ENCODE assay signal across 20 cellular contexts in the genomic region with DNA sequence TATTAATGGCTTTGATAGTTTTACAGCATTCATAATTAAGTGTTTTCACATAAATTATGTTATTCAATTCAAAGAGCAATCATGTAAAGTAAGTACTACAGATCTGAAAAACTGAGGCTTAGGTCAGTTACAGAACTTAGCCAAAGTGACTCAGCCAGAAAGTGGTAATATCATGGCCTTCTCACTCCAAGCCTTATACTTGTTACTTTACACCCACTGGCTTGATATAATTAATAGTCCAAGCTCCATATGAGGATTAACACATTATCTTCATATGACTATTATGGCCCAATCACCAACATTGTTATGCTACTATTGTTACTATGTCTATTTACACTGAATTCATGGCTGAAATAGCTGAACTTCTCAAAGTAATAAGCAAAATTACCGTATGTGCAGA. TPM values are rescaled to one million over a fixed set of nuclear protein-coding genes. Genes with fewer than 3 reads are reported as not detected.
DNase-seq lines count a peak whose midpoint lies in the region; ATAC-seq and TF ChIP-seq lines count a peak whose summit lies in the region.
"Had no signal": no experiment of that assay in that cellular context is flagged by ENCODE, and none has a peak within 500 bp of the region (broad histone marks: within the 10 kb centered on the region; RNA-seq: fewer than 3 reads in every experiment).

No MANE protein-coding gene starts in this region.

- POLR2A ChIA-PET in activated CD8-positive, alpha-beta T cell treated with anti-CD3 and anti-CD28 coated beads for 36 hours (lab: Charles Lee) = no interaction called here
- POLR2A ChIA-PET in activated CD8-positive, alpha-beta T cell treated with anti-CD3 and anti-CD28 coated beads, Interleukin-2, amount 10 ng/mL, durations not matched to agents 7 days and 5 days (lab: Charles Lee) = no interaction called here
- POLR2A ChIA-PET in activated B cell treated with CpG ODN at 0.5 μM for 24 hours (lab: Charles Lee) = no interaction called here

- H3K27ac Mint-ChIP-seq in activated CD8-positive, alpha-beta T cell treated with anti-CD3 and anti-CD28 coated beads for 36 hours = no peak overlapping the region
- H3K27ac Mint-ChIP-seq in activated CD8-positive, alpha-beta T cell treated with anti-CD3 and anti-CD28 coated beads, Interleukin-2, amount 10 ng/mL, durations not matched to agents 7 days and 5 days = no peak overlapping the region
- H3K27ac Mint-ChIP-seq in activated B cell treated with CpG ODN at 0.5 μM for 24 hours = peak overlapping the region; percentile 46
- H3K27ac Mint-ChIP-seq in memory B cell = peak overlapping the region; percentile 11
- H3K27ac Mint-ChIP-seq: B cell had no signal

- no peak for DNase-seq in activated CD8-positive, alpha-beta T cell treated with anti-CD3 and anti-CD28 coated beads for 36 hours
- DNase-seq in activated CD8-positive, alpha-beta T cell treated with anti-CD3 and anti-CD28 coated beads, Interleukin-2, amount 10 ng/mL, durations not matched to agents 7 days and 5 days = no peak
- no peak for DNase-seq in activated B cell treated with CpG ODN at 0.5 μM for 24 hours
- DNase-seq in memory B cell (ENCODE audit: low spot score in 2 of 2) = no peak
- no peak for DNase-seq in cortex of kidney (lab: John Stamatoyannopoulos, UW)
- no peak for DNase-seq in superior temporal gyrus (ENCODE audit: extremely low spot score)
- DNase-seq in H4 (ENCODE audit: low spot score) = no peak
- DNase-seq: CD8-positive, alpha-beta memory T cell; COR-L47; DMS 273 treated with DMSO at 0.1 percent for 48 hours; DMS53; DND-41; EL; GM23248; HCEC 1CT had no signal

- peak; percentile 49 for ATAC-seq in activated CD8-positive, alpha-beta T cell treated with anti-CD3 and anti-CD28 coated beads for 36 hours
- no peak for ATAC-seq in activated CD8-positive, alpha-beta T cell treated with anti-CD3 and anti-CD28 coated beads, Interleukin-2, amount 10 ng/mL, durations not matched to agents 7 days and 5 days
- no peak for ATAC-seq in activated B cell treated with CpG ODN at 0.5 μM for 24 hours (ENCODE audit: low read depth)
- ATAC-seq in memory B cell (ENCODE audit: low read depth) = no peak
- ATAC-seq: GM12878 had no signal

- peaks cover 2% of the 10 kb centered on the region for H3K36me3 Mint-ChIP-seq in activated CD8-positive, alpha-beta T cell treated with anti-CD3 and anti-CD28 coated beads for 36 hours (ENCODE audit: low read depth)
- H3K36me3 Mint-ChIP-seq in activated CD8-positive, alpha-beta T cell treated with anti-CD3 and anti-CD28 coated beads, Interleukin-2, amount 10 ng/mL, durations not matched to agents 7 days and 5 days (ENCODE audit: low read depth) = no peaks in the 10 kb centered on the region
- H3K36me3 Mint-ChIP-seq in activated B cell treated with CpG ODN at 0.5 μM for 24 hours (ENCODE audit: low read depth) (peaks cover 75% of the 10 kb centered on the region), memory B cell (peaks cover 40% of the 10 kb centered on the region)

- no peaks in the 10 kb centered on the region for H3K9me3 Mint-ChIP-seq in activated CD8-positive, alpha-beta T cell treated with anti-CD3 and anti-CD28 coated beads for 36 hours
- H3K9me3 Mint-ChIP-seq in activated CD8-positive, alpha-beta T cell treated with anti-CD3 and anti-CD28 coated beads, Interleukin-2, amount 10 ng/mL, durations not matched to agents 7 days and 5 days (ENCODE audit: insufficient read depth) = no peaks in the 10 kb centered on the region
- H3K9me3 Mint-ChIP-seq in activated B cell treated with CpG ODN at 0.5 μM for 24 hours (no peaks in the 10 kb centered on the region), memory B cell (no peaks in the 10 kb centered on the region)
- H3K9me3 Mint-ChIP-seq: CD8-positive, alpha-beta memory T cell had no signal

- intact Hi-C loops in activated CD8-positive, alpha-beta T cell treated with anti-CD3 and anti-CD28 coated beads for 36 hours (cut with micrococcal nuclease) = no loop called here
- intact Hi-C loops in activated B cell treated with CpG ODN at 0.5 μM for 24 hours (cut with micrococcal nuclease) = no loop called here

- CTCF ChIA-PET in activated CD8-positive, alpha-beta T cell treated with anti-CD3 and anti-CD28 coated beads for 36 hours (lab: Charles Lee) = interaction anchor here (1.1 to 1.4 kb wide), 2 partner anchors 46 to 56 kb away, joined by 3 read pairs; no protein-coding TSS in a partner anchor
- CTCF ChIA-PET in activated CD8-positive, alpha-beta T cell treated with anti-CD3 and anti-CD28 coated beads, Interleukin-2, amount 10 ng/mL, durations not matched to agents 7 days and 5 days (lab: Charles Lee) = no interaction called here
- CTCF ChIA-PET in activated B cell treated with CpG ODN at 0.5 μM for 24 hours (lab: Charles Lee) = interaction anchor here (0.8 kb wide), 1 partner anchor 192 kb away, joined by 4 read pairs; no protein-coding TSS in a partner anchor

- no peak for TF ChIP-seq CTCF in activated CD8-positive, alpha-beta T cell treated with anti-CD3 and anti-CD28 coated beads for 36 hours (IDR thresholded peaks at IDR 0.05)
- TF ChIP-seq CTCF in activated B cell treated with CpG ODN at 0.5 μM for 24 hours (IDR thresholded peaks at IDR 0.05) = no peak

- H3K4me3 Mint-ChIP-seq in activated CD8-positive, alpha-beta T cell treated with anti-CD3 and anti-CD28 coated beads for 36 hours = no peak overlapping the region
- H3K4me3 Mint-ChIP-seq in activated CD8-positive, alpha-beta T cell treated with anti-CD3 and anti-CD28 coated beads, Interleukin-2, amount 10 ng/mL, durations not matched to agents 7 days and 5 days = no peak overlapping the region
- H3K4me3 Mint-ChIP-seq in activated B cell treated with CpG ODN at 0.5 μM for 24 hours (no peak overlapping the region), memory B cell (no peak overlapping the region)
- H3K4me3 Mint-ChIP-seq: B cell had no signal

- H3K27me3 Mint-ChIP-seq in activated CD8-positive, alpha-beta T cell treated with anti-CD3 and anti-CD28 coated beads for 36 hours = no peaks in the 10 kb centered on the region
- no peaks in the 10 kb centered on the region for H3K27me3 Mint-ChIP-seq in activated CD8-positive, alpha-beta T cell treated with anti-CD3 and anti-CD28 coated beads, Interleukin-2, amount 10 ng/mL, durations not matched to agents 7 days and 5 days (ENCODE audit: low read depth)
- no peaks in the 10 kb centered on the region for H3K27me3 Mint-ChIP-seq in activated B cell treated with CpG ODN at 0.5 μM for 24 hours
- H3K27me3 Mint-ChIP-seq in memory B cell = no peaks in the 10 kb centered on the region
- H3K27me3 Mint-ChIP-seq: B cell; CD8-positive, alpha-beta memory T cell had no signal

- peaks cover 21% of the 10 kb centered on the region for H3K4me1 Mint-ChIP-seq in activated CD8-positive, alpha-beta T cell treated with anti-CD3 and anti-CD28 coated beads for 36 hours (ENCODE audit: low read depth)
- peaks cover 5% of the 10 kb centered on the region for H3K4me1 Mint-ChIP-seq in activated CD8-positive, alpha-beta T cell treated with anti-CD3 and anti-CD28 coated beads, Interleukin-2, amount 10 ng/mL, durations not matched to agents 7 days and 5 days (ENCODE audit: low read depth)
- H3K4me1 Mint-ChIP-seq in activated B cell treated with CpG ODN at 0.5 μM for 24 hours (peaks cover 6% of the 10 kb centered on the region), memory B cell (peaks cover 7% of the 10 kb centered on the region)

RNA-seq across cellular contexts. Expression of a gene that starts 50.7 kb away (rescaled TPM):
- total RNA-seq in activated CD8-positive, alpha-beta T cell treated with anti-CD3 and anti-CD28 coated beads for 36 hours = 10 to 100 TPM; 72.8 to 73.5 TPM
- 10 to 100 TPM; 17.3 to 22.1 TPM for total RNA-seq in activated CD8-positive, alpha-beta T cell treated with anti-CD3 and anti-CD28 coated beads, Interleukin-2, amount 10 ng/mL, durations not matched to agents 7 days and 5 days
- 3.3 and 6.8 TPM in 2 replicates for total RNA-seq in activated B cell treated with CpG ODN at 0.5 μM for 24 hours
- not detected in 2 replicates for total RNA-seq in H4 (2014; rRNA removed; shearing (Covaris generic))
- total RNA-seq: A172, G401, GM23248, IMR-90 had no signal

Comparison
In these comparisons a context has a peak if more than half of its experiments do, and no peak if none do; other contexts are left out.
1. H3K27ac Mint-ChIP-seq: peak in activated B cell treated with CpG ODN at 0.5 μM for 24 hours (single experiment) and memory B cell (single experiment); none in activated CD8-positive, alpha-beta T cell treated with anti-CD3 and anti-CD28 coated beads for 36 hours (single experiment) and activated CD8-positive, alpha-beta T cell treated with anti-CD3 and anti-CD28 coated beads, Interleukin-2, amount 10 ng/mL, durations not matched to agents 7 days and 5 days (single experiment).